In the genomic region with DNA sequence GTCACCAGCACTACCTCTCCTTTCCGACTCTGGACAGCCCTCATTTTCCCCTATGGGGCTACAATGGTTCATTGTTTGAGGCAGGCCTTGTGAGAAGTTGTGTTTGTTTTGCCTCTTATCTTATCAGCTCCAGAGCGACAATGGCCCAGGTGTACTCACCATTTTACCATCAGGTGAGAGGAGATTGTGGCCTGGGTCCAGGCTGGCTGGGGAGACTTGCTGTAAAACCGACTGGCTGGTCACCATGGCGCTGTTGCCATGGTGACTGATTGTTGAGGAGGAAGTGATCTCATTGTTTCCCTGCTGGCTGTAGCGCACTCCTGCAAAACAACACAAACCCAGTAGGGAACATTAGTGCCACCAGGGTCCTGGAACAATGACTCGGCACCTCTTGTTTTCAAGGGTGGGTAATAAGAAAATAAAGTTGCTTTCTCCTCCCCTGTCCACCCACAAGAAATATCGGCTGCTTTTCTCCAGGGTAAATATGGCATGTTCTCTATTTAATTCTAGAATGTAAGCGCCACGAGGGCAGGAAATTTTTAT, we compare ENCODE assay signal across 10 cellular contexts. TPM values are rescaled to one million over a fixed set of nuclear protein-coding genes. Genes with fewer than 3 reads are reported as not detected.
DNase-seq lines count a peak whose midpoint lies in the region; ATAC-seq and TF ChIP-seq lines count a peak whose summit lies in the region.
"Had no signal": no experiment of that assay in that cellular context is flagged by ENCODE, and none has a peak within 500 bp of the region (broad histone marks: within the 10 kb centered on the region; RNA-seq: fewer than 3 reads in every experiment).

No MANE protein-coding gene starts in this region.

- in situ Hi-C loops in brain microvascular endothelial cell (cut with HindIII; ENCODE audit: low pct_ligation_motif_present, low sequenced_read_pairs): no loop called here

- intact Hi-C loops in ovary (cut with DNase I): no loop called here

- H3K4me3 ChIP-seq in brain microvascular endothelial cell (ENCODE audit: low read depth, low read length) (no peak overlapping the region), ovary (no peak overlapping the region)

- H3K27me3 ChIP-seq in brain microvascular endothelial cell (replicated peaks) (no peaks in the 10 kb centered on the region), ovary (no peaks in the 10 kb centered on the region)

- peak; percentile 34 for TF ChIP-seq CTCF in brain microvascular endothelial cell (IDR thresholded peaks at IDR 0.05; ENCODE audit: low read depth, low read length, missing control alignments)
- no peak for TF ChIP-seq CTCF in ovary (IDR thresholded peaks at IDR 0.05)

- DNase-seq in ELR (ENCODE audit: low read depth) (peak; percentile 59), NCI-H2029 treated with DMSO at 0.1 percent for 48 hours (lab: John Stamatoyannopoulos, UW) (peak; percentile 93), brain microvascular endothelial cell (peak; percentile 88), mucosa of gallbladder (ENCODE audit: low spot score) (peak; percentile 95), ovary (no peak)
- no peak for DNase-seq in stimulated activated CD4-positive, alpha-beta T cell treated with anti-CD3 and anti-CD28 coated beads, Interleukin-1b, Interleukin-23, amount 100 ng/mL, for 48 hours
- DNase-seq: activated CD4-positive, alpha-beta T cell treated with anti-CD3 and anti-CD28 coated beads, Interleukin-2, amount 50 U/mL, for 48 hours; naive B cell had no signal

- H3K27ac ChIP-seq in brain microvascular endothelial cell (no peak overlapping the region), ovary (no peak overlapping the region)

- ATAC-seq in HG02852 (IDR thresholded peaks at IDR 0.05; ENCODE audit: unreplicated experiment) (no peak), GM19035 (IDR thresholded peaks at IDR 0.05; ENCODE audit: unreplicated experiment) (no peak)

- H3K9me3 ChIP-seq in ovary: no peaks in the 10 kb centered on the region

- TF ChIP-seq EP300 in ovary (IDR thresholded peaks at IDR 0.05): no peak

- WGBS in ovary, 3 donors: 51 to 61% (median 54%) methylated on average over 9 of the region's 9 CpGs

- H3K36me3 ChIP-seq in brain microvascular endothelial cell (replicated peaks) (no peaks in the 10 kb centered on the region), ovary (no peaks in the 10 kb centered on the region)

- no peaks in the 10 kb centered on the region for H3K4me1 ChIP-seq in ovary (ENCODE audit: insufficient read depth)

- TF ChIP-seq POLR2A in ovary (IDR thresholded peaks at IDR 0.05): no peak

RNA-seq across cellular contexts. Expression of gene HNF1B, which starts 34.4 kb away (rescaled TPM):
- total RNA-seq in mucosa of gallbladder (142 TPM), ovary (1 to 10 TPM in 2 of 7 donors, under 1 TPM in 3, not detected in 2; 0.60 to 9.5 (median 0.84) TPM)
- polyA plus RNA-seq in ovary: under 1 TPM in 1 of 2 donors, not detected in 1; 0.05 TPM

Comparison
In these comparisons a context has a peak if more than half of its experiments do, and no peak if none do; other contexts are left out.
1. DNase-seq: peak in ELR (single experiment), NCI-H2029 treated with DMSO at 0.1 percent for 48 hours (single experiment), brain microvascular endothelial cell (single experiment) and mucosa of gallbladder (single experiment); none in stimulated activated CD4-positive, alpha-beta T cell treated with anti-CD3 and anti-CD28 coated beads, Interleukin-1b, Interleukin-23, amount 100 ng/mL, for 48 hours (single experiment) and ovary (0 of 5).
2. RNA of gene HNF1B, which starts 34.4 kb away (total RNA-seq): 142 TPM in mucosa of gallbladder (single experiment); 0.60 to 9.5 TPM in ovary; every median in the first group is over 10 times any median in the second.